Comparison of ENCODE assay signal across 12 cellular contexts in genomic region chr17:78746949-78747269, GRCh38. TPM values are rescaled to one million over a fixed set of nuclear protein-coding genes. Genes with fewer than 3 reads are reported as not detected.
A peak's percentile ranks its signal among the peaks of the same experiment; 100 is the strongest.
DNase-seq lines count a peak whose midpoint lies in the region; ATAC-seq and TF ChIP-seq lines count a peak whose summit lies in the region.
"Had no signal": no experiment of that assay in that cellular context is flagged by ENCODE, and none has a peak within 500 bp of the region (broad histone marks: within the 10 kb centered on the region; RNA-seq: fewer than 3 reads in every experiment).

No MANE protein-coding gene starts in this region.

- peak overlapping the region; percentile 74 for H3K4me3 Mint-ChIP-seq in central memory CD8-positive, alpha-beta T cell
- peak overlapping the region; percentile 80 for H3K4me3 Mint-ChIP-seq in natural killer cell
- H3K4me3 Mint-ChIP-seq in endothelial cell (ENCODE audit: unreplicated experiment), result no peak overlapping the region

- no peaks in the 10 kb centered on the region for H3K9me3 Mint-ChIP-seq in central memory CD8-positive, alpha-beta T cell
- H3K9me3 Mint-ChIP-seq in natural killer cell (no peaks in the 10 kb centered on the region), endothelial cell (ENCODE audit: unreplicated experiment) (no peaks in the 10 kb centered on the region)

- no peak for DNase-seq in Right ventricle myocardium inferior (ENCODE audit: missing footprints)
- no peak for DNase-seq in cardiac septum (ENCODE audit: low spot score)
- no peak for DNase-seq in central memory CD8-positive, alpha-beta T cell (ENCODE audit: low spot score in 2 of 2)
- DNase-seq in natural killer cell, result no peak
- no peak for DNase-seq in LoVo (ENCODE audit: low spot score)
- DNase-seq in upper lobe of right lung, result no peak
- no peak for DNase-seq in endothelial cell (ENCODE audit: low spot score)
- DNase-seq in NCI-H82 treated with DMSO at 0.1 percent for 48 hours (lab: John Stamatoyannopoulos, UW; ENCODE audit: unreplicated experiment), result no peak
- DNase-seq: caudate nucleus, Kasumi-1, mucosa of descending colon, right cardiac atrium had no signal

- peaks cover 41% of the 10 kb centered on the region for H3K36me3 Mint-ChIP-seq in central memory CD8-positive, alpha-beta T cell (ENCODE audit: insufficient read depth)
- H3K36me3 Mint-ChIP-seq in natural killer cell, result no peaks in the 10 kb centered on the region
- H3K36me3 Mint-ChIP-seq in endothelial cell (ENCODE audit: low read depth, unreplicated experiment), result no peaks in the 10 kb centered on the region

- H3K4me1 Mint-ChIP-seq in central memory CD8-positive, alpha-beta T cell, result peaks cover 93% of the 10 kb centered on the region
- H3K4me1 Mint-ChIP-seq in natural killer cell (peaks cover 91 to 96% of the 10 kb centered on the region in 2 donors), endothelial cell (ENCODE audit: unreplicated experiment) (peaks cover 60% of the 10 kb centered on the region)

- TF ChIP-seq CTCF in natural killer cell (IDR thresholded peaks at IDR 0.05) (no peak), upper lobe of right lung (IDR thresholded peaks at IDR 0.05) (no peak), endothelial cell (IDR thresholded peaks at IDR 0.05; ENCODE audit: unreplicated experiment) (no peak)

- no peaks in the 10 kb centered on the region for H3K36me3 ChIP-seq in upper lobe of right lung

- H3K27ac ChIP-seq in upper lobe of right lung, result no peak overlapping the region

- no peaks in the 10 kb centered on the region for H3K27me3 Mint-ChIP-seq in central memory CD8-positive, alpha-beta T cell
- no peaks in the 10 kb centered on the region for H3K27me3 Mint-ChIP-seq in natural killer cell (ENCODE audit: low read depth in 2 of 2)
- peaks cover 2% of the 10 kb centered on the region for H3K27me3 Mint-ChIP-seq in endothelial cell (ENCODE audit: unreplicated experiment)

- H3K4me1 ChIP-seq in upper lobe of right lung, result peaks cover 84% of the 10 kb centered on the region

- H3K9me3 ChIP-seq in upper lobe of right lung, result no peaks in the 10 kb centered on the region
- H3K9me3 ChIP-seq: mucosa of descending colon had no signal

- H3K27me3 ChIP-seq in upper lobe of right lung, result no peaks in the 10 kb centered on the region

- peak overlapping the region; percentile 77 for H3K27ac Mint-ChIP-seq in central memory CD8-positive, alpha-beta T cell (ENCODE audit: low read depth)
- H3K27ac Mint-ChIP-seq in natural killer cell, result peak overlapping the region; percentile 93
- no peak overlapping the region for H3K27ac Mint-ChIP-seq in endothelial cell (ENCODE audit: unreplicated experiment)

- intact Hi-C loops in Right ventricle myocardium inferior (cut with DNase I) (loop anchor here (5.0 kb wide), 2 partner anchors 40 to 250 kb away; no protein-coding TSS in a partner anchor), cardiac septum (cut with DNase I) (no loop called here), natural killer cell (cut with micrococcal nuclease) (loop anchor here (2.0 kb wide), 1 partner anchor 16 kb away; no protein-coding TSS in a partner anchor), upper lobe of right lung (cut with DNase I) (no loop called here)

- no peak overlapping the region for H3K4me3 ChIP-seq in upper lobe of right lung
- H3K4me3 ChIP-seq: mucosa of descending colon had no signal

- peak; percentile 4 for ATAC-seq in Right ventricle myocardium inferior
- ATAC-seq in central memory CD8-positive, alpha-beta T cell (replicated peaks; ENCODE audit: extremely low read depth, poor library complexity, severe bottlenecking), result no peak
- no peak for ATAC-seq in natural killer cell
- no peak for ATAC-seq in upper lobe of right lung
- ATAC-seq: mucosa of descending colon had no signal

RNA-seq across cellular contexts. Expression of gene CYTH1, which starts 35.2 kb away (rescaled TPM):
- 34.0 TPM for total RNA-seq in Right ventricle myocardium inferior
- total RNA-seq in cardiac septum, result 29.4 TPM
- 100 to 1,000 TPM; 437 to 514 (median 457) TPM for total RNA-seq in natural killer cell
- total RNA-seq in upper lobe of right lung, result 103 TPM
- 73.3 TPM for total RNA-seq in endothelial cell (ENCODE audit: unreplicated experiment)

Comparison
In these comparisons a context has a peak if more than half of its experiments do, and no peak if none do; other contexts are left out.
1. intact Hi-C loops: an anchor here in Right ventricle myocardium inferior (5.0 kb wide) and natural killer cell (2.0 kb wide); none called in cardiac septum and upper lobe of right lung.